ENCODE assay signal across 23 cellular contexts in genomic region chr14:101775756-101776292, GRCh38. TPM values are rescaled to one million over a fixed set of nuclear protein-coding genes. Genes with fewer than 3 reads are reported as not detected.
A peak's percentile ranks its signal among the peaks of the same experiment; 100 is the strongest.
DNase-seq lines count a peak whose midpoint lies in the region; ATAC-seq and TF ChIP-seq lines count a peak whose summit lies in the region.
"Had no signal": no experiment of that assay in that cellular context is flagged by ENCODE, and none has a peak within 500 bp of the region (broad histone marks: within the 10 kb centered on the region; RNA-seq: fewer than 3 reads in every experiment).

No MANE protein-coding gene starts in this region.

- H4K20me1 ChIP-seq in MM.1S (ENCODE audit: insufficient read depth, low read length), result no peaks in the 10 kb centered on the region

- H3K9ac ChIP-seq in MM.1S (ENCODE audit: low read length), result no peak overlapping the region

- H3K4me3 Mint-ChIP-seq in activated naive CD4-positive, alpha-beta T cell treated with anti-CD3 and anti-CD28 coated beads, Interleukin-2, amount 10 ng/mL, durations not matched to agents 7 days and 5 days, result no peak overlapping the region
- H3K4me3 Mint-ChIP-seq: activated CD4-positive, alpha-beta T cell treated with anti-CD3 and anti-CD28 coated beads, Interleukin-2, amount 10 ng/mL, durations not matched to agents 7 days and 5 days; effector memory CD8-positive, alpha-beta T cell had no signal

- no peak for DNase-seq in activated naive CD4-positive, alpha-beta T cell treated with anti-CD3 and anti-CD28 coated beads, Interleukin-2, amount 10 ng/mL, durations not matched to agents 7 days and 5 days
- no peak for DNase-seq in activated naive CD4-positive, alpha-beta T cell treated with anti-CD3 and anti-CD28 coated beads, Interleukin-2, amount 50 U/mL, for 72 hours (ENCODE audit: low spot score in 2 of 2)
- DNase-seq in MM.1S (no peak), dorsolateral prefrontal cortex (no peak), iPS-NIHi7 (ENCODE audit: extremely low spot score) (no peak), retina (no peak), SIG-M5 (lab: John Stamatoyannopoulos, UW) (no peak)
- DNase-seq: activated CD4-positive, alpha-beta T cell treated with anti-CD3 and anti-CD28 coated beads, Interleukin-2, amount 10 ng/mL, durations not matched to agents 7 days and 5 days; activated gamma-delta T cell; anterior cingulate cortex; C1 segment of cervical spinal cord; DMS 273 treated with DMSO at 0.1 percent for 48 hours; effector memory CD8-positive, alpha-beta T cell; GDM1; naive thymus-derived CD8-positive, alpha-beta T cell; NCI-H1105; NCI-H2081 treated with DMSO at 0.1 percent for 48 hours; NCI-H524 treated with DMSO at 0.1 percent for 48 hours; pancreas; stimulated activated CD4-positive, alpha-beta T cell treated with anti-CD3 and anti-CD28 coated beads, Interleukin-1b, Interleukin-23, amount 100 ng/mL, for 48 hours; stomach had no signal

- H3K27ac ChIP-seq in MM.1S (ENCODE audit: low read length) (peak overlapping the region; percentile 67; the same call in 1 of the 2 replicates), dorsolateral prefrontal cortex (peak overlapping the region in 48 of 59 donors; percentile 0 to 90 (median 80)), temporal lobe (ENCODE audit: low read depth, low read length) (peak overlapping the region; percentile 84)
- H3K27ac ChIP-seq: pancreas, stomach had no signal

- CTCF ChIA-PET in activated naive CD4-positive, alpha-beta T cell treated with anti-CD3 and anti-CD28 coated beads, Interleukin-2, amount 10 ng/mL, durations not matched to agents 7 days and 5 days (lab: Charles Lee), result interaction anchor here (1.2 kb wide), 1 partner anchor 47 kb away, joined by 3 read pairs; no protein-coding TSS in a partner anchor

- no peaks in the 10 kb centered on the region for H3K36me3 ChIP-seq in MM.1S (replicated peaks; ENCODE audit: insufficient read depth, low read length)
- H3K36me3 ChIP-seq: pancreas had no signal

- no peaks in the 10 kb centered on the region for H3K79me2 ChIP-seq in MM.1S (ENCODE audit: low read length)

- peaks cover 11% of the 10 kb centered on the region for H3F3A ChIP-seq in MM.1S (ENCODE audit: insufficient read depth, low read length)

- peaks cover 26% of the 10 kb centered on the region for H3K4me1 Mint-ChIP-seq in activated naive CD4-positive, alpha-beta T cell treated with anti-CD3 and anti-CD28 coated beads, Interleukin-2, amount 10 ng/mL, durations not matched to agents 7 days and 5 days

- H3K4me3 ChIP-seq in MM.1S (ENCODE audit: low read length) (no peak overlapping the region), dorsolateral prefrontal cortex (no peak overlapping the region)
- H3K4me3 ChIP-seq: pancreas, stomach had no signal

- H3K4me2 ChIP-seq in MM.1S (ENCODE audit: low read depth, low read length), result peak overlapping the region; percentile 43; the same call in 1 of the 2 replicates

- peak overlapping the region; percentile 23; the same call in 1 of the 2 replicates for H2AFZ ChIP-seq in MM.1S (ENCODE audit: low read length)

- no peaks in the 10 kb centered on the region for H3K9me3 ChIP-seq in MM.1S (replicated peaks; ENCODE audit: insufficient read depth, low read length)
- H3K9me3 ChIP-seq: pancreas, stomach had no signal

- intact Hi-C loops in dorsolateral prefrontal cortex (cut with DNase I), result loop anchor here (10.0 kb wide), 2 partner anchors 49 to 539 kb away; partner anchors contain the start of gene ZNF839 (in 1 of the 2)

- H3K27ac Mint-ChIP-seq in activated naive CD4-positive, alpha-beta T cell treated with anti-CD3 and anti-CD28 coated beads, Interleukin-2, amount 10 ng/mL, durations not matched to agents 7 days and 5 days, result peak overlapping the region; percentile 6
- peak overlapping the region in 1 of 2 donors; percentile 79 for H3K27ac Mint-ChIP-seq in activated naive CD4-positive, alpha-beta T cell treated with anti-CD3 and anti-CD28 coated beads, Interleukin-2, amount 50 U/mL, for 72 hours

- peaks cover 1% of the 10 kb centered on the region for H3K36me3 Mint-ChIP-seq in activated naive CD4-positive, alpha-beta T cell treated with anti-CD3 and anti-CD28 coated beads, Interleukin-2, amount 10 ng/mL, durations not matched to agents 7 days and 5 days
- H3K36me3 Mint-ChIP-seq in activated naive CD4-positive, alpha-beta T cell treated with anti-CD3 and anti-CD28 coated beads, Interleukin-2, amount 50 U/mL, for 72 hours, result peaks cover 0 to 9% of the 10 kb centered on the region in 2 donors

- H3K27me3 ChIP-seq in MM.1S (replicated peaks; ENCODE audit: insufficient read depth, low read length) (no peaks in the 10 kb centered on the region), dorsolateral prefrontal cortex (no peaks in the 10 kb centered on the region)
- H3K27me3 ChIP-seq: pancreas had no signal

- peaks cover 17% of the 10 kb centered on the region for H3K27me3 Mint-ChIP-seq in activated naive CD4-positive, alpha-beta T cell treated with anti-CD3 and anti-CD28 coated beads, Interleukin-2, amount 10 ng/mL, durations not matched to agents 7 days and 5 days
- H3K27me3 Mint-ChIP-seq: effector memory CD8-positive, alpha-beta T cell had no signal

- TF ChIP-seq CTCF in MM.1S (IDR thresholded peaks at IDR 0.05; ENCODE audit: low read length) (no peak), dorsolateral prefrontal cortex (IDR thresholded peaks at IDR 0.05 in 54 of 56, conservative IDR thresholded peaks at IDR 0.05 in 2 of 56; ENCODE audit: low read depth in 1 of 56, partially characterized antibody in 56 of 56) (no peak)

- no peak for ATAC-seq in activated naive CD4-positive, alpha-beta T cell treated with anti-CD3 and anti-CD28 coated beads, Interleukin-2, amount 50 U/mL, for 72 hours
- ATAC-seq: effector memory CD8-positive, alpha-beta T cell; naive thymus-derived CD8-positive, alpha-beta T cell; pancreas; Right ventricle myocardium inferior had no signal

- no peaks in the 10 kb centered on the region for H3K9me2 ChIP-seq in MM.1S (replicated peaks; ENCODE audit: insufficient read depth, low read length)

- no peaks in the 10 kb centered on the region for H3K9me3 Mint-ChIP-seq in activated naive CD4-positive, alpha-beta T cell treated with anti-CD3 and anti-CD28 coated beads, Interleukin-2, amount 10 ng/mL, durations not matched to agents 7 days and 5 days
- no peaks in the 10 kb centered on the region for H3K9me3 Mint-ChIP-seq in activated naive CD4-positive, alpha-beta T cell treated with anti-CD3 and anti-CD28 coated beads, Interleukin-2, amount 50 U/mL, for 72 hours
- H3K9me3 Mint-ChIP-seq: effector memory CD8-positive, alpha-beta T cell; naive thymus-derived CD8-positive, alpha-beta T cell had no signal

- H3K4me1 ChIP-seq in MM.1S (ENCODE audit: low read length), result peaks cover 26% of the 10 kb centered on the region

RNA-seq across cellular contexts. Expression of gene PPP2R5C, which starts 14.3 kb away (rescaled TPM):
- total RNA-seq in activated naive CD4-positive, alpha-beta T cell treated with anti-CD3 and anti-CD28 coated beads, Interleukin-2, amount 50 U/mL, for 72 hours, result 100 to 1,000 TPM; 282 to 355 TPM
- 100 to 1,000 TPM; 150 to 242 (median 182) TPM for total RNA-seq in dorsolateral prefrontal cortex
- total RNA-seq in temporal lobe, result 101 TPM
